In the genomic region with DNA sequence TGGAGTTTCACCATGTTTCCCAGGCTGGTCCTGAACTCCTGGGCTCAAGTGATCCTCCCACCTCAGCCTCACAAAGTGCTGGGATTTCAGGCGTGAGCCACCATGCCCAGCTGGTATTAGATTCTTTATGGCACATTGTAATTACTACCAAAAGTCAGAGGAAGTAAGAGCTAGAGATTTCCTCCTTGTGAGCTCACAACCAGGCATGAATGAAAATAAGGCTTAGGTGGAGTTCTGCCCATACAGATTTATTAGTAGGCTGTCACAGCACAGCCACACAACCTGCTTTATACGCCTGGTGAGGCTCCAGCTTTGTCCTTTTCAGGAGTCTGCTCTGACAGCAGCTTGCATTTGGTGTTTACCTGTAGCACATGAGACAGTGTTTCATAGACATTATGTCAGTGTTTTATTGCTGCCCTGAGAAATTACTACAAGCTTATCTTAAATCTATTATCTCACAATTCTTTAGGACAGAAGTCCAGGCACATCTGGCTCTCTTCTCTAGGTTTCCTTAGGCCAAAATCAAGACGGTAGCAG, we compare ENCODE assay signal across 10 cellular contexts.
A peak's percentile ranks its signal among the peaks of the same experiment; 100 is the strongest.
DNase-seq lines count a peak whose midpoint lies in the region; ATAC-seq and TF ChIP-seq lines count a peak whose summit lies in the region.
"Had no signal": no experiment of that assay in that cellular context is flagged by ENCODE, and none has a peak within 500 bp of the region (broad histone marks: within the 10 kb centered on the region; RNA-seq: fewer than 3 reads in every experiment).

No MANE protein-coding gene starts in this region.

- no peaks in the 10 kb centered on the region for H3K27me3 Mint-ChIP-seq in stimulated activated naive CD8-positive, alpha-beta T cell treated with anti-CD3 and anti-CD28 coated beads, Interleukin-15, Interleukin-2, amounts not matched to agents 100 ng/mL and 50 ng/mL, for 24 hours

- H3K4me1 ChIP-seq in adrenal gland (replicated peaks in 1 of 2) = peaks cover 15 to 27% of the 10 kb centered on the region in 2 donors
- H3K4me1 ChIP-seq in lung (ENCODE audit: control insufficient read depth in 2 of 2, insufficient read depth in 2 of 2, low read length in 2 of 2) = peaks cover 13 to 32% of the 10 kb centered on the region in 2 donors
- H3K4me1 ChIP-seq in ovary (ENCODE audit: insufficient read depth) = peaks cover 3% of the 10 kb centered on the region

- no peak for TF ChIP-seq EP300 in ovary (IDR thresholded peaks at IDR 0.05)

- H3K9me3 ChIP-seq in adrenal gland (replicated peaks in 1 of 3) (no peaks in the 10 kb centered on the region), lung (ENCODE audit: control insufficient read depth in 2 of 2, insufficient read depth in 1 of 2, low read length in 1 of 2) (no peaks in the 10 kb centered on the region), ovary (no peaks in the 10 kb centered on the region)

- H3K36me3 ChIP-seq in adrenal gland (replicated peaks in 1 of 2) = no peaks in the 10 kb centered on the region
- H3K36me3 ChIP-seq in lung (ENCODE audit: control insufficient read depth in 2 of 2, insufficient read depth in 2 of 2, low read length in 2 of 2) = peaks cover 0 to 2% of the 10 kb centered on the region in 2 donors
- H3K36me3 ChIP-seq in ovary = no peaks in the 10 kb centered on the region

- DNase-seq in stimulated activated naive CD8-positive, alpha-beta T cell treated with anti-CD3 and anti-CD28 coated beads, Interleukin-15, Interleukin-2, amounts not matched to agents 100 U/mL and 50 U/mL, for 24 hours = no peak
- DNase-seq in adrenal gland = peak in 1 of 7 donors; percentile 66
- peak; percentile 21 for DNase-seq in lung (ENCODE audit: low spot score)
- DNase-seq in stimulated activated CD4-positive, alpha-beta T cell treated with anti-CD3 and anti-CD28 coated beads, Interleukin-4, amount 100 ng/mL, for 1 hour = no peak
- DNase-seq in ovary = no peak
- DNase-seq in AG08396 (ENCODE audit: low spot score) = no peak
- DNase-seq in COR-L47 (lab: John Stamatoyannopoulos, UW) = no peak
- DNase-seq: NCI-H345, retina had no signal

- H3K9me3 Mint-ChIP-seq in stimulated activated naive CD8-positive, alpha-beta T cell treated with anti-CD3 and anti-CD28 coated beads, Interleukin-15, Interleukin-2, amounts not matched to agents 100 ng/mL and 50 ng/mL, for 24 hours = no peaks in the 10 kb centered on the region

- no peaks in the 10 kb centered on the region for H3K27me3 ChIP-seq in adrenal gland
- no peaks in the 10 kb centered on the region for H3K27me3 ChIP-seq in lung (ENCODE audit: control insufficient read depth, insufficient read depth)
- no peaks in the 10 kb centered on the region for H3K27me3 ChIP-seq in ovary

- H3K4me3 ChIP-seq in adrenal gland (no peak overlapping the region), lung (no peak overlapping the region), ovary (no peak overlapping the region)

- no peaks in the 10 kb centered on the region for H3K36me3 Mint-ChIP-seq in stimulated activated naive CD8-positive, alpha-beta T cell treated with anti-CD3 and anti-CD28 coated beads, Interleukin-15, Interleukin-2, amounts not matched to agents 100 ng/mL and 50 ng/mL, for 24 hours (ENCODE audit: low read depth)

- H3K4me1 Mint-ChIP-seq in stimulated activated naive CD8-positive, alpha-beta T cell treated with anti-CD3 and anti-CD28 coated beads, Interleukin-15, Interleukin-2, amounts not matched to agents 100 ng/mL and 50 ng/mL, for 24 hours (ENCODE audit: low read depth) = peaks cover 21% of the 10 kb centered on the region

- peak overlapping the region; percentile 78 for H3K27ac Mint-ChIP-seq in stimulated activated naive CD8-positive, alpha-beta T cell treated with anti-CD3 and anti-CD28 coated beads, Interleukin-15, Interleukin-2, amounts not matched to agents 100 ng/mL and 50 ng/mL, for 24 hours

- peak overlapping the region in 3 of 5 donors; percentile 1 to 37 (median 35) for H3K27ac ChIP-seq in adrenal gland
- H3K27ac ChIP-seq in lung (ENCODE audit: low read depth in 1 of 2, low read length in 1 of 2) = peak overlapping the region; percentile 74 to 76
- no peak overlapping the region for H3K27ac ChIP-seq in ovary

- TF ChIP-seq CTCF in adrenal gland (IDR thresholded peaks at IDR 0.05) (no peak), lung (IDR thresholded peaks at IDR 0.05; ENCODE audit: control extremely low read depth, extremely low read depth) (no peak), ovary (IDR thresholded peaks at IDR 0.05) (no peak)

- ATAC-seq in stimulated activated naive CD8-positive, alpha-beta T cell treated with anti-CD3 and anti-CD28 coated beads, Interleukin-15, Interleukin-2, amounts not matched to agents 100 U/mL and 50 U/mL, for 24 hours = no peak
- no peak for ATAC-seq in lung (ENCODE audit: insufficient read depth, low FRiP score)

- intact Hi-C loops in adrenal gland (cut with DNase I) (loop anchor here in 1 of 2 donors (5.0 kb wide), 1 partner anchor 223 kb away; no protein-coding TSS in a partner anchor), ovary (cut with DNase I) (loop anchor here in 2 of 4 donors (5.0 to 10.0 kb wide), 2 partner anchors 223 to 1110 kb away; no protein-coding TSS in a partner anchor)

- TF ChIP-seq POLR2A in adrenal gland (IDR thresholded peaks at IDR 0.05) (no peak), ovary (IDR thresholded peaks at IDR 0.05) (no peak)

- no peak overlapping the region for H3K4me3 Mint-ChIP-seq in stimulated activated naive CD8-positive, alpha-beta T cell treated with anti-CD3 and anti-CD28 coated beads, Interleukin-15, Interleukin-2, amounts not matched to agents 100 ng/mL and 50 ng/mL, for 24 hours

- WGBS in adrenal gland, 4 donors = 53 to 65% (median 58%) methylated on average over 3 of the region's 3 CpGs
- WGBS in lung, 2 donors = 62 to 74% methylated on average over 3 of the region's 3 CpGs
- 74 to 80% (median 75%) methylated on average over 3 of the region's 3 CpGs for WGBS in ovary, 3 donors

Comparison
In these comparisons a context has a peak if more than half of its experiments do, and no peak if none do; other contexts are left out.
1. H3K27ac ChIP-seq: peak in adrenal gland (3 of 5) and lung (2 of 2); none in ovary (0 of 2).